Comparison of ENCODE assay signal across 8 cellular contexts in the genomic region with DNA sequence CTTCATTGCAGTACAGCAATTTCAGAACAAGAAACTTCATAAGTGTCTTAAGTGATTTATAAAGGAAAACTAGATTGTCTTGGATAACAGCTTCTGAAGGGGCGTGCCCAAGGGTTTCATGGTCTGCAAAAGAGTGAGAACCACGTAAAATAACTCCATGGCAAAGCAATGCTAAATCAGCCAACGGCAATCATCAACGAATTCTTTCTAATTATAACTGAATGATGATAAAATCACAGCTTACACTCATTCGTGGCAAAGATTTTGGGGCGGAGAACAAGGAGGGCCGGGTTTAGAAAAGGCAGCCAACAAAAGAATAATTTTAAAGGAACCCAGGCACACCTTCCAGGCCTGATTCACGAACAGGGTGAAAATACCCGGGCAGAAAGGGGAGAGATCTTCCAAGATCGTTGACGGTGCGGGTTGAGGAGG. TPM values are rescaled to one million over a fixed set of nuclear protein-coding genes. Genes with fewer than 3 reads are reported as not detected.
A peak's percentile ranks its signal among the peaks of the same experiment; 100 is the strongest.
DNase-seq lines count a peak whose midpoint lies in the region; ATAC-seq, FAIRE-seq and TF ChIP-seq lines count a peak whose summit lies in the region.

No MANE protein-coding gene starts in this region.

- no peak for TF ChIP-seq POLR2A in GM12878 (IDR thresholded peaks at IDR 0.05; ENCODE audit: low read depth, low read length)

- H3K79me2 ChIP-seq in GM12878 (ENCODE audit: control insufficient read depth, insufficient read depth, low read length) = peaks cover 33% of the 10 kb centered on the region

- H3K9me3 ChIP-seq in GM12878 (replicated peaks; ENCODE audit: control insufficient read depth, insufficient read depth, low read length) = no peaks in the 10 kb centered on the region

- POLR2A ChIA-PET in GM12878 (lab: Charles Lee) = interaction anchor here (1.4 kb wide), 1 partner anchor 21 kb away, joined by 3 read pairs; no protein-coding TSS in a partner anchor

- WGBS in GM12878 (ENCODE audit: insufficient coverage, insufficient replicate concordance, low lambda C conversion rate, missing lambda C conversion rate) = under 1% methylated on average over 12 of the region's 12 CpGs

- no peaks in the 10 kb centered on the region for H3K27me3 ChIP-seq in GM12878 (replicated peaks in 1 of 2; ENCODE audit: control insufficient read depth in 2 of 2, insufficient read depth in 2 of 2, low read length in 1 of 2)

- H3K27ac ChIP-seq in GM12878 (ENCODE audit: control insufficient read depth, insufficient read depth) = peak overlapping the region; percentile 91

- SMC1A ChIA-PET in GM12878 (lab: Charles Lee; ENCODE audit: uncharacterized antibody, unreplicated experiment) = interaction anchor here (0.6 kb wide), 1 partner anchor 478 kb away, joined by 3 read pairs; no protein-coding TSS in a partner anchor

- no peaks in the 10 kb centered on the region for H3K36me3 ChIP-seq in GM12878 (ENCODE audit: control insufficient read depth in 2 of 2, insufficient read depth in 2 of 2, low read length in 1 of 2)

- peak overlapping the region; percentile 90 to 96 (median 94) for H3K27ac Mint-ChIP-seq in immature natural killer cell
- H3K27ac Mint-ChIP-seq in stimulated activated naive B cell treated with anti-CD40 and anti-IgM and Interleukin-4, amounts not matched to agents 10 μg/mL and 1 μg/mL and 100 μg/mL, for 72 hours = peak overlapping the region; percentile 92

- no peaks in the 10 kb centered on the region for H4K20me1 ChIP-seq in GM12878 (ENCODE audit: control insufficient read depth, insufficient read depth)

- H3K36me3 Mint-ChIP-seq in immature natural killer cell = no peaks in the 10 kb centered on the region
- peaks cover 4 to 13% of the 10 kb centered on the region in 2 donors for H3K36me3 Mint-ChIP-seq in stimulated activated naive B cell treated with anti-CD40 and anti-IgM and Interleukin-4, amounts not matched to agents 10 μg/mL and 1 μg/mL and 100 μg/mL, for 72 hours

- peak overlapping the region; percentile 93 for H2AFZ ChIP-seq in GM12878 (ENCODE audit: control insufficient read depth, low read depth, low read length)

- H3K4me1 Mint-ChIP-seq in immature natural killer cell = peaks cover 65 to 72% of the 10 kb centered on the region in 2 donors
- peaks cover 30 to 49% of the 10 kb centered on the region in 2 donors for H3K4me1 Mint-ChIP-seq in stimulated activated naive B cell treated with anti-CD40 and anti-IgM and Interleukin-4, amounts not matched to agents 10 μg/mL and 1 μg/mL and 100 μg/mL, for 72 hours

- intact Hi-C loops in GM12878 (cut with micrococcal nuclease; ENCODE audit: unreplicated experiment) = no loop called here

- peak; percentile 18 to 20 for DNase-seq in activated CD4-positive, alpha-beta T cell treated with anti-CD3 and anti-CD28 coated beads, Interleukin-2, amount 50 U/mL, for 4 hours
- DNase-seq in activated CD4-positive, alpha-beta T cell treated with anti-CD3 and anti-CD28 coated beads for 48 hours = no peak
- peak; percentile 55 for DNase-seq in NAMALWA (ENCODE audit: low spot score)
- DNase-seq in GM12878 (ENCODE audit: low read depth, low spot score) = no peak
- DNase-seq in immature natural killer cell = no peak
- no peak for DNase-seq in stimulated activated naive B cell treated with anti-CD40 and anti-IgM and Interleukin-4, amounts not matched to agents 10 μg/mL and 1 μg/mL and 100 μg/mL, for 72 hours
- no peak for DNase-seq in KBM-7
- no peak for DNase-seq in epidermal melanocyte (ENCODE audit: insufficient read length, low spot score)

- peak overlapping the region; percentile 97 for H3K9ac ChIP-seq in GM12878 (ENCODE audit: control insufficient read depth, insufficient read depth, low read length)

- H3K4me3 ChIP-seq in GM12878 = peak overlapping the region; percentile 69

- peak; percentile 22 for ATAC-seq in GM12878
- peak in 1 of 2 donors; percentile 14 for ATAC-seq in stimulated activated naive B cell treated with anti-CD40 and anti-IgM and Interleukin-4, amounts not matched to agents 10 μg/mL and 1 μg/mL and 100 μg/mL, for 72 hours (replicated peaks)

- H3K4me3 Mint-ChIP-seq in immature natural killer cell = peak overlapping the region; percentile 91 to 98 (median 93)
- peak overlapping the region; percentile 90 to 93 for H3K4me3 Mint-ChIP-seq in stimulated activated naive B cell treated with anti-CD40 and anti-IgM and Interleukin-4, amounts not matched to agents 10 μg/mL and 1 μg/mL and 100 μg/mL, for 72 hours

- CTCF ChIA-PET in GM12878 (lab: Yijun Ruan, JAX) = interaction anchor here (0.8 to 1.0 kb wide), 2 partner anchors 19 to 157 kb away, joined by 4 read pairs; no protein-coding TSS in a partner anchor

- H3K27me3 Mint-ChIP-seq in immature natural killer cell (ENCODE audit: low read depth in 3 of 3) = peaks cover 6 to 11% (median 7%) of the 10 kb centered on the region in 3 donors
- no peaks in the 10 kb centered on the region for H3K27me3 Mint-ChIP-seq in stimulated activated naive B cell treated with anti-CD40 and anti-IgM and Interleukin-4, amounts not matched to agents 10 μg/mL and 1 μg/mL and 100 μg/mL, for 72 hours

- no TSS peak for BruUV-seq in GM12878 (replicated peaks; lab: Mats Ljungman, UMichigan)

- TF ChIP-seq CTCF in GM12878 (IDR thresholded peaks at IDR 0.05 in 2 of 3, conservative IDR thresholded peaks at IDR 0.05 in 1 of 3; ENCODE audit: control insufficient read depth in 2 of 3, extremely low read depth in 1 of 3, insufficient read depth in 1 of 3, low read depth in 3 of 3, low read length in 3 of 3) = no peak

- H3K4me1 ChIP-seq in GM12878 (ENCODE audit: control insufficient read depth, insufficient read depth, low read length) = no peaks in the 10 kb centered on the region

- no peak for TF ChIP-seq EP300 in GM12878 (IDR thresholded peaks at IDR 0.05; ENCODE audit: borderline replicate concordance in 1 of 2, control insufficient read depth in 1 of 2, low read depth in 2 of 2, low read length in 2 of 2)

- peak overlapping the region; percentile 64 for H3K4me2 ChIP-seq in GM12878 (ENCODE audit: control insufficient read depth, insufficient read depth)

- no peak for FAIRE-seq in GM12878 (lab: Jason Lieb, UNC)

- in situ Hi-C loops in GM12878 (cut with MboI) (no loop called here), KBM-7 (cut with MboI; ENCODE audit: low pct_unique_long_range_greater_than_20kb, low sequenced_read_pairs) (no loop called here)

- RAD21 ChIA-PET in GM12878 (lab: Charles Lee; ENCODE audit: unreplicated experiment) = no interaction called here

- H3K9me3 Mint-ChIP-seq in immature natural killer cell = no peaks in the 10 kb centered on the region
- no peaks in the 10 kb centered on the region for H3K9me3 Mint-ChIP-seq in stimulated activated naive B cell treated with anti-CD40 and anti-IgM and Interleukin-4, amounts not matched to agents 10 μg/mL and 1 μg/mL and 100 μg/mL, for 72 hours

- no peak for TF ChIP-seq RAD21 in GM12878 (IDR thresholded peaks at IDR 0.05; ENCODE audit: insufficient read depth, low read depth, low read length)

TF ChIP-seq in GM12878, 131 proteins besides CTCF, POLR2A, EP300 and RAD21 (continues in another document):
- TF ChIP-seq NR2C2 (IDR thresholded peaks at IDR 0.05; ENCODE audit: borderline replicate concordance, control insufficient read depth, insufficient read length, low read depth) (no peak), SIN3A (IDR thresholded peaks at IDR 0.05; ENCODE audit: low read depth, low read length) (0 out of 2 replicates have a peak, but pooled peaks have one; percentile 22), MYC (IDR thresholded peaks at IDR 0.05; ENCODE audit: insufficient read depth, insufficient read length, insufficient replicate concordance, low read length, severe bottlenecking) (no peak), BHLHE40 (IDR thresholded peaks at IDR 0.05; ENCODE audit: borderline replicate concordance in 1 of 2, low read depth in 2 of 2, low read length in 1 of 2) (no peak), RB1 (IDR thresholded peaks at IDR 0.05; ENCODE audit: borderline replicate concordance) (no peak), RUNX3 (IDR thresholded peaks at IDR 0.05; ENCODE audit: low read length) (no peak)

RNA-seq across cellular contexts. Expression of gene ZBTB41, which starts 0.6 kb away (rescaled TPM):
- 19.2 and 20.0 TPM in 2 replicates for total RNA-seq in GM12878 (2013; cell fraction: nucleolus; rRNA removed)
- 2.5 and 3.4 TPM in 2 replicates for total RNA-seq in GM12878 (2014; rRNA removed)
- total RNA-seq in GM12878 (2014; rRNA removed; fragmentation: Illumina TruSeq; extraction: Trizol) = 4.2 and 4.8 TPM in 2 replicates
- 3.7 and 3.9 TPM in 2 replicates for total RNA-seq in GM12878 (2021)
- 0.85 TPM for polyA plus RNA-seq in GM12878 (2011; ENCODE audit: low read depth)
- 4.2 and 7.7 TPM in 2 replicates for polyA plus RNA-seq in GM12878 (2011; rRNA removed)
- 1.1 and 1.7 TPM in 2 replicates for polyA plus RNA-seq in GM12878 (2011; cell fraction: cytosol; rRNA removed)
- polyA plus RNA-seq in GM12878 (2011; cell fraction: nucleus; rRNA removed) = 3.6 and 4.0 TPM in 2 replicates
- 1.6 and 2.4 TPM in 2 replicates for polyA plus RNA-seq in GM12878 (2012)
- polyA plus RNA-seq in GM12878 (2014; fragmentation: Illumina TruSeq; extraction: Trizol) = 2.5 and 3.7 TPM in 2 replicates
- 1 to 10 TPM in 1 of 2 experiments, under 1 TPM in 1; 0.91 to 1.2 TPM for polyA plus RNA-seq in GM12878 (2014; fragmentation: Nextera tagmentation; extraction: Ambion mirVana)
- 1.2 TPM in 2 replicates for polyA plus RNA-seq in GM12878 (2014; rRNA removed)
- polyA plus RNA-seq in GM12878 (2016; fragmentation: Nextera tagmentation; extraction: Ambion mirVana) = 1 to 10 TPM; 2.0 to 2.2 TPM
- polyA minus RNA-seq in GM12878 (2011; rRNA and poly(A)+ RNA removed) = 8.9 and 12.7 TPM in 2 replicates
- 3.5 and 4.8 TPM in 2 replicates for polyA minus RNA-seq in GM12878 (2011; cell fraction: cytosol; rRNA and poly(A)+ RNA removed)
- polyA minus RNA-seq in GM12878 (2011; cell fraction: nucleus; rRNA and poly(A)+ RNA removed) = 8.0 and 9.1 TPM in 2 replicates
- polyA plus RNA-seq in immature natural killer cell = 1 to 10 TPM; 1.1 to 3.6 (median 1.2) TPM

RNA-seq across cellular contexts. Expression of gene ASPM, which starts 54.0 kb away (rescaled TPM):
- total RNA-seq in GM12878 (2013; cell fraction: nucleolus; rRNA removed) = 63.9 and 69.3 TPM in 2 replicates
- total RNA-seq in GM12878 (2014; rRNA removed) = 43.8 and 50.5 TPM in 2 replicates
- 54.9 and 55.4 TPM in 2 replicates for total RNA-seq in GM12878 (2014; rRNA removed; fragmentation: Illumina TruSeq; extraction: Trizol)
- total RNA-seq in GM12878 (2021) = 36.4 and 36.9 TPM in 2 replicates
- polyA plus RNA-seq in GM12878 (2011; ENCODE audit: low read depth) = 5.3 TPM
- 26.4 and 51.0 TPM in 2 replicates for polyA plus RNA-seq in GM12878 (2011; rRNA removed)
- polyA plus RNA-seq in GM12878 (2011; cell fraction: cytosol; rRNA removed) = 7.0 and 8.0 TPM in 2 replicates
- polyA plus RNA-seq in GM12878 (2011; cell fraction: nucleus; rRNA removed) = 38.3 and 53.2 TPM in 2 replicates
- 9.7 and 15.1 TPM in 2 replicates for polyA plus RNA-seq in GM12878 (2012)
- polyA plus RNA-seq in GM12878 (2014; fragmentation: Illumina TruSeq; extraction: Trizol) = 41.1 and 46.4 TPM in 2 replicates
- polyA plus RNA-seq in GM12878 (2014; fragmentation: Nextera tagmentation; extraction: Ambion mirVana) = 10 to 100 TPM; 16.2 to 16.4 TPM
- 21.1 and 24.8 TPM in 2 replicates for polyA plus RNA-seq in GM12878 (2014; rRNA removed)
- polyA plus RNA-seq in GM12878 (2016; fragmentation: Nextera tagmentation; extraction: Ambion mirVana) = 10 to 100 TPM; 25.8 to 26.3 TPM
- 28.2 and 34.5 TPM in 2 replicates for polyA minus RNA-seq in GM12878 (2011; rRNA and poly(A)+ RNA removed)
- 12.3 and 18.1 TPM in 2 replicates for polyA minus RNA-seq in GM12878 (2011; cell fraction: cytosol; rRNA and poly(A)+ RNA removed)
- 39.3 and 54.2 TPM in 2 replicates for polyA minus RNA-seq in GM12878 (2011; cell fraction: nucleus; rRNA and poly(A)+ RNA removed)
- under 1 TPM in 1 of 3 donors, not detected in 2; 0.30 TPM for polyA plus RNA-seq in immature natural killer cell

Comparison
In these comparisons a context has a peak if more than half of its experiments do, and no peak if none do; other contexts are left out.
1. DNase-seq: peak in activated CD4-positive, alpha-beta T cell treated with anti-CD3 and anti-CD28 coated beads, Interleukin-2, amount 50 U/mL, for 4 hours (2 of 2) and NAMALWA (single experiment); none in activated CD4-positive, alpha-beta T cell treated with anti-CD3 and anti-CD28 coated beads for 48 hours (single experiment), GM12878 (single experiment), immature natural killer cell (0 of 3), stimulated activated naive B cell treated with anti-CD40 and anti-IgM and Interleukin-4, amounts not matched to agents 10 μg/mL and 1 μg/mL and 100 μg/mL, for 72 hours (single experiment), KBM-7 (single experiment) and epidermal melanocyte (single experiment).
2. RNA of gene ASPM, which starts 54.0 kb away (polyA plus RNA-seq): 5.3 to 53.2 TPM in GM12878; 0.30 TPM in immature natural killer cell; every median in the first group is over 4 times any median in the second.